21 cellular contexts compared by ENCODE assay signal in the genomic region with DNA sequence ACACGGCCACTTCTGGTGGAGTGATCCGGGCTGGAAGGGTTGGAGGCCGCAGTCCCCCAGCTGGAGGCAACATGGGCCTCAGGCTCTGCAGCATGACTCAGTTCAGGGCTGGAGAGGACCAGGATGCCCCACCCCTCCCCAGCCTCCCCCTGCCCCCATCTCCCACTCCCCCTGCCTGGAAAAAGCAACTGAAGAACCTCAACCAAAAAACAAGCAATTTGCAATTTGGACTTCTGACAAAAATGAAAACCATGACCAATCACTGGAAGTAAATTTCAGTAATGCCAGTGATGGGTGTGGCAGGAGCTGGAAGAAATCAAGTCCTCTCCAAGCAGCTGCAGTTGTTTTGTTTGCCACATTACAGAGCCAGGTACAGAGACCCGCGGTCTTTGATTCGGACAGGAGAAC. TPM values are rescaled to one million over a fixed set of nuclear protein-coding genes. Genes with fewer than 3 reads are reported as not detected.
A peak's percentile ranks its signal among the peaks of the same experiment; 100 is the strongest.
DNase-seq lines count a peak whose midpoint lies in the region; ATAC-seq and TF ChIP-seq lines count a peak whose summit lies in the region.
"Had no signal": no experiment of that assay in that cellular context is flagged by ENCODE, and none has a peak within 500 bp of the region (broad histone marks: within the 10 kb centered on the region; RNA-seq: fewer than 3 reads in every experiment).

No MANE protein-coding gene starts in this region.

- H3K9me3 ChIP-seq in adipocyte (ENCODE audit: control insufficient read depth, low read length) = no peaks in the 10 kb centered on the region
- no peaks in the 10 kb centered on the region for H3K9me3 ChIP-seq in upper lobe of left lung
- H3K9me3 ChIP-seq: body of pancreas, esophagus muscularis mucosa had no signal

- DNase-seq in GM04504 (ENCODE audit: low read depth) = peak; percentile 75
- peak; percentile 86 for DNase-seq in adipocyte (ENCODE audit: low read depth)
- peak; percentile 50 for DNase-seq in hepatic stellate cell (ENCODE audit: low spot score)
- DNase-seq in upper lobe of left lung = no peak
- DNase-seq in GM20000 (ENCODE audit: low spot score) = no peak
- no peak for DNase-seq in NK-92 (lab: John Stamatoyannopoulos, UW; ENCODE audit: unreplicated experiment)
- DNase-seq: activated CD4-positive, alpha-beta T cell treated with anti-CD3 and anti-CD28 coated beads for 1 hour; activated CD8-positive, alpha-beta memory T cell treated with anti-CD3 and anti-CD28 coated beads, Interleukin-2, amount 50 U/mL, for 4 hours; activated gamma-delta T cell treated with Interleukin-2 at 50 U/mL for 16 hours; body of pancreas; CD4-positive, CD25-positive, alpha-beta regulatory T cell; DMS79 treated with DMSO at 0.1 percent for 48 hours; GOT3; MV-4-11; naive B cell; NCI-H2107; NCI-H82; stimulated activated CD4-positive, alpha-beta T cell treated with anti-CD3 and anti-CD28 coated beads, Interleukin-15, amount 100 ng/mL, for 24 hours; T-helper 2 cell had no signal

- ATAC-seq in upper lobe of left lung (ENCODE audit: low FRiP score in 2 of 2) (peak; percentile 35 to 52), GM18858 (IDR thresholded peaks at IDR 0.05; ENCODE audit: unreplicated experiment) (no peak)
- ATAC-seq: body of pancreas had no signal

- no peak overlapping the region for H3K9ac ChIP-seq in adipocyte (ENCODE audit: low read length)

- no peaks in the 10 kb centered on the region for H3K27me3 ChIP-seq in adipocyte (replicated peaks; ENCODE audit: control insufficient read depth, insufficient read depth, low read length)
- no peaks in the 10 kb centered on the region for H3K27me3 ChIP-seq in upper lobe of left lung
- H3K27me3 ChIP-seq: body of pancreas, esophagus muscularis mucosa had no signal

- no peak overlapping the region for H3K4me3 ChIP-seq in adipocyte (ENCODE audit: low read length)
- H3K4me3 ChIP-seq in upper lobe of left lung = peak overlapping the region in 1 of 4 donors; percentile 10
- H3K4me3 ChIP-seq: body of pancreas, esophagus muscularis mucosa had no signal

- peak overlapping the region; percentile 32 to 63 (median 56) for H3K27ac ChIP-seq in upper lobe of left lung
- H3K27ac ChIP-seq: body of pancreas, esophagus muscularis mucosa had no signal

- H3K4me1 ChIP-seq in adipocyte (ENCODE audit: control insufficient read depth, insufficient read depth, low read length) = peaks cover 29% of the 10 kb centered on the region
- H3K4me1 ChIP-seq in upper lobe of left lung = peaks cover 0 to 13% (median under 1%) of the 10 kb centered on the region in 4 donors

- TF ChIP-seq EP300 in upper lobe of left lung (IDR thresholded peaks at IDR 0.05) = no peak

- TF ChIP-seq CTCF in upper lobe of left lung (IDR thresholded peaks at IDR 0.05) (no peak), GM20000 (IDR thresholded peaks at IDR 0.05; ENCODE audit: extremely low read depth, missing control alignments) (no peak)

- peak in 1 of 4 donors; percentile 21 for TF ChIP-seq POLR2A in upper lobe of left lung (IDR thresholded peaks at IDR 0.05)

- H3K36me3 ChIP-seq in adipocyte (ENCODE audit: control insufficient read depth, insufficient read depth, low read length, severe bottlenecking) (peaks cover 5% of the 10 kb centered on the region), upper lobe of left lung (peaks cover 0 to 16% (median 7%) of the 10 kb centered on the region in 4 donors)

- 82 to 89% methylated on average over 6 of the region's 6 CpGs for WGBS in upper lobe of left lung, 2 donors

RNA-seq across cellular contexts. Expression of a gene that starts 6.6 kb away (rescaled TPM):
- total RNA-seq in upper lobe of left lung = 10 to 100 TPM; 19.9 to 42.8 (median 36.2) TPM

RNA-seq across cellular contexts. Expression of a gene that starts 11.6 kb away (rescaled TPM):
- total RNA-seq in upper lobe of left lung = 10 to 100 TPM; 21.9 to 37.0 (median 23.9) TPM

RNA-seq across cellular contexts. Expression of a gene that starts 16.0 kb away (rescaled TPM):
- 10 to 100 TPM; 23.7 to 56.7 (median 36.9) TPM for total RNA-seq in upper lobe of left lung

RNA-seq across cellular contexts. Expression of a gene that starts 16.3 kb away (rescaled TPM):
- total RNA-seq in upper lobe of left lung = 100 to 1,000 TPM in 2 of 6 donors, 10 to 100 TPM in 4; 32.3 to 139 (median 55.4) TPM

Comparison
In these comparisons a context has a peak if more than half of its experiments do, and no peak if none do; other contexts are left out.
1. DNase-seq: peak in GM04504 (single experiment), adipocyte (single experiment) and hepatic stellate cell (single experiment); none in upper lobe of left lung (0 of 2), GM20000 (single experiment) and NK-92 (single experiment).